In the genomic region with DNA sequence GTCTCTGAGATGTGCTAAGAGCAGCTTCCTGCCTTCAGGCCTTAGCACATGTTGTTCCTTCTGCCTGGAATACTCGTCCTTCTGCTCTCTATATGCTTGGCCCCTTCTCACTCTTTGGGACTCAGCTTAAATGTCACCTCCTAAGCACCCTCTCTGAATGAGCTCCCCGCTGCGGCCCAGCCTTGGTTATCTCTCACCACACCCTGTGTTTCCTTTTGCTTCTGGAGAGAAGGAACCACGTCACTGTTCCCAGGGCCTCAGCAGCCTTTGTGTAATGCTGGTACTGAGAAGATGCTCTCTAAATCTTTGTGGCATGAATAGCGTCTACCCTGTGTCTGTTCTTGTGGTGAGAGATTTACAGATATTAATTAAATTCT, we compare ENCODE assay signal across 17 cellular contexts. TPM values are rescaled to one million over a fixed set of nuclear protein-coding genes. Genes with fewer than 3 reads are reported as not detected.
DNase-seq lines count a peak whose midpoint lies in the region; ATAC-seq and TF ChIP-seq lines count a peak whose summit lies in the region.
"Had no signal": no experiment of that assay in that cellular context is flagged by ENCODE, and none has a peak within 500 bp of the region (broad histone marks: within the 10 kb centered on the region; RNA-seq: fewer than 3 reads in every experiment).

No MANE protein-coding gene starts in this region.

- DNase-seq in activated T-cell treated with anti-CD3 and anti-CD28 coated beads, Interleukin-2, amount 50 U/mL, for 24 hours, result no peak
- DNase-seq in activated T-cell treated with anti-CD3 and anti-CD28 coated beads, Interleukin-2, amount 50 U/mL, for 1 hour, result no peak
- DNase-seq in activated CD8-positive, alpha-beta T cell treated with anti-CD3 and anti-CD28 coated beads for 36 hours, result no peak
- DNase-seq in islet precursor cell (peak; percentile 38), SIG-M5 (lab: John Stamatoyannopoulos, UW) (no peak)
- no peak for DNase-seq in stimulated activated naive B cell treated with anti-CD40 and anti-IgM and Interleukin-4, amounts not matched to agents 10 μg/mL and 1 μg/mL and 100 μg/mL, for 72 hours
- DNase-seq: activated CD8-positive, alpha-beta memory T cell treated with anti-CD3 and anti-CD28 coated beads, Interleukin-2, amount 50 U/mL, for 48 hours; DMS 273 treated with DMSO at 0.1 percent for 48 hours; NCI-H146; NCI-H69; tibial artery had no signal

- CTCF ChIA-PET in activated CD8-positive, alpha-beta T cell treated with anti-CD3 and anti-CD28 coated beads for 36 hours (lab: Charles Lee), result no interaction called here

- peaks cover 39% of the 10 kb centered on the region for H3K4me1 Mint-ChIP-seq in activated T-cell treated with anti-CD3 and anti-CD28 coated beads, Interleukin-2, amount 50 U/mL, for 24 hours (ENCODE audit: low read depth)
- peaks cover 36% of the 10 kb centered on the region for H3K4me1 Mint-ChIP-seq in activated CD8-positive, alpha-beta T cell treated with anti-CD3 and anti-CD28 coated beads for 36 hours (ENCODE audit: low read depth)
- H3K4me1 Mint-ChIP-seq in stimulated activated naive B cell treated with anti-CD40 and anti-IgM and Interleukin-4, amounts not matched to agents 10 μg/mL and 1 μg/mL and 100 μg/mL, for 72 hours, result peaks cover 22 to 49% of the 10 kb centered on the region in 2 donors
- peaks cover 37% of the 10 kb centered on the region for H3K4me1 Mint-ChIP-seq in stimulated activated memory B cell treated with anti-CD40 and anti-IgM and Interleukin-4, amounts not matched to agents 10 μg/mL and 1 μg/mL and 100 μg/mL, for 72 hours

- peaks cover 24% of the 10 kb centered on the region for H3K36me3 Mint-ChIP-seq in activated T-cell treated with anti-CD3 and anti-CD28 coated beads, Interleukin-2, amount 50 U/mL, for 24 hours (ENCODE audit: low read depth)
- H3K36me3 Mint-ChIP-seq in activated CD8-positive, alpha-beta T cell treated with anti-CD3 and anti-CD28 coated beads for 36 hours (ENCODE audit: low read depth), result peaks cover 13% of the 10 kb centered on the region
- peaks cover 11 to 14% of the 10 kb centered on the region in 2 donors for H3K36me3 Mint-ChIP-seq in stimulated activated naive B cell treated with anti-CD40 and anti-IgM and Interleukin-4, amounts not matched to agents 10 μg/mL and 1 μg/mL and 100 μg/mL, for 72 hours
- H3K36me3 Mint-ChIP-seq in stimulated activated memory B cell treated with anti-CD40 and anti-IgM and Interleukin-4, amounts not matched to agents 10 μg/mL and 1 μg/mL and 100 μg/mL, for 72 hours, result peaks cover 9% of the 10 kb centered on the region
- H3K36me3 Mint-ChIP-seq: IgD-negative memory B cell had no signal

- peak overlapping the region in 4 of 5 donors; percentile 4 to 36 (median 14) for H3K4me3 ChIP-seq in subcutaneous abdominal adipose tissue (ENCODE audit: low read depth in 1 of 5, low read length in 5 of 5)
- H3K4me3 ChIP-seq: lung, ovary, tibial artery had no signal

- peaks cover 9 to 82% (median 75%) of the 10 kb centered on the region in 5 donors for H3K4me1 ChIP-seq in subcutaneous abdominal adipose tissue (ENCODE audit: control insufficient read depth in 5 of 5, insufficient read depth in 5 of 5, low read length in 5 of 5)

- POLR2A ChIA-PET in activated CD8-positive, alpha-beta T cell treated with anti-CD3 and anti-CD28 coated beads for 36 hours (lab: Charles Lee), result no interaction called here

- H3K36me3 ChIP-seq in subcutaneous abdominal adipose tissue (ENCODE audit: control insufficient read depth in 5 of 5, insufficient read depth in 5 of 5, low read length in 5 of 5), result peaks cover 0 to 28% (median 12%) of the 10 kb centered on the region in 5 donors
- H3K36me3 ChIP-seq: ovary had no signal

- no peak for ATAC-seq in activated CD8-positive, alpha-beta T cell treated with anti-CD3 and anti-CD28 coated beads for 36 hours
- no peak for ATAC-seq in stimulated activated naive B cell treated with anti-CD40 and anti-IgM and Interleukin-4, amounts not matched to agents 10 μg/mL and 1 μg/mL and 100 μg/mL, for 72 hours (replicated peaks)
- no peak for ATAC-seq in stimulated activated memory B cell treated with anti-CD40 and anti-IgM and Interleukin-4, amounts not matched to agents 10 μg/mL and 1 μg/mL and 100 μg/mL, for 72 hours

- no peaks in the 10 kb centered on the region for H3K27me3 ChIP-seq in subcutaneous abdominal adipose tissue (ENCODE audit: control insufficient read depth in 5 of 5, insufficient read depth in 4 of 5, low read length in 5 of 5)
- H3K27me3 ChIP-seq: ovary, tibial artery had no signal

- H3K27me3 Mint-ChIP-seq in activated T-cell treated with anti-CD3 and anti-CD28 coated beads, Interleukin-2, amount 50 U/mL, for 24 hours, result no peaks in the 10 kb centered on the region
- no peaks in the 10 kb centered on the region for H3K27me3 Mint-ChIP-seq in activated CD8-positive, alpha-beta T cell treated with anti-CD3 and anti-CD28 coated beads for 36 hours
- no peaks in the 10 kb centered on the region for H3K27me3 Mint-ChIP-seq in stimulated activated naive B cell treated with anti-CD40 and anti-IgM and Interleukin-4, amounts not matched to agents 10 μg/mL and 1 μg/mL and 100 μg/mL, for 72 hours
- H3K27me3 Mint-ChIP-seq in stimulated activated memory B cell treated with anti-CD40 and anti-IgM and Interleukin-4, amounts not matched to agents 10 μg/mL and 1 μg/mL and 100 μg/mL, for 72 hours, result no peaks in the 10 kb centered on the region
- H3K27me3 Mint-ChIP-seq: IgD-negative memory B cell had no signal

- H3K9me3 Mint-ChIP-seq in activated T-cell treated with anti-CD3 and anti-CD28 coated beads, Interleukin-2, amount 50 U/mL, for 24 hours, result no peaks in the 10 kb centered on the region
- H3K9me3 Mint-ChIP-seq in activated CD8-positive, alpha-beta T cell treated with anti-CD3 and anti-CD28 coated beads for 36 hours, result no peaks in the 10 kb centered on the region
- H3K9me3 Mint-ChIP-seq in stimulated activated naive B cell treated with anti-CD40 and anti-IgM and Interleukin-4, amounts not matched to agents 10 μg/mL and 1 μg/mL and 100 μg/mL, for 72 hours, result no peaks in the 10 kb centered on the region
- no peaks in the 10 kb centered on the region for H3K9me3 Mint-ChIP-seq in stimulated activated memory B cell treated with anti-CD40 and anti-IgM and Interleukin-4, amounts not matched to agents 10 μg/mL and 1 μg/mL and 100 μg/mL, for 72 hours
- H3K9me3 Mint-ChIP-seq: IgD-negative memory B cell had no signal

- H3K9ac ChIP-seq in subcutaneous abdominal adipose tissue (ENCODE audit: low read length in 5 of 5), result peak overlapping the region in 1 of 5 donors; percentile 37

- peak overlapping the region; percentile 53 for H3K27ac Mint-ChIP-seq in activated T-cell treated with anti-CD3 and anti-CD28 coated beads, Interleukin-2, amount 50 U/mL, for 24 hours
- H3K27ac Mint-ChIP-seq in activated CD8-positive, alpha-beta T cell treated with anti-CD3 and anti-CD28 coated beads for 36 hours, result no peak overlapping the region
- no peak overlapping the region for H3K27ac Mint-ChIP-seq in stimulated activated naive B cell treated with anti-CD40 and anti-IgM and Interleukin-4, amounts not matched to agents 10 μg/mL and 1 μg/mL and 100 μg/mL, for 72 hours
- no peak overlapping the region for H3K27ac Mint-ChIP-seq in stimulated activated memory B cell treated with anti-CD40 and anti-IgM and Interleukin-4, amounts not matched to agents 10 μg/mL and 1 μg/mL and 100 μg/mL, for 72 hours

- intact Hi-C loops in activated CD8-positive, alpha-beta T cell treated with anti-CD3 and anti-CD28 coated beads for 36 hours (cut with micrococcal nuclease), result no loop called here

- H3K9me3 ChIP-seq in subcutaneous abdominal adipose tissue (ENCODE audit: control insufficient read depth in 5 of 5, low read length in 5 of 5), result no peaks in the 10 kb centered on the region
- H3K9me3 ChIP-seq: ovary, tibial artery had no signal

- no peak for TF ChIP-seq CTCF in activated CD8-positive, alpha-beta T cell treated with anti-CD3 and anti-CD28 coated beads for 36 hours (IDR thresholded peaks at IDR 0.05)

- H3K4me3 Mint-ChIP-seq in activated T-cell treated with anti-CD3 and anti-CD28 coated beads, Interleukin-2, amount 50 U/mL, for 24 hours, result peak overlapping the region; percentile 11
- peak overlapping the region; percentile 20 for H3K4me3 Mint-ChIP-seq in activated CD8-positive, alpha-beta T cell treated with anti-CD3 and anti-CD28 coated beads for 36 hours
- no peak overlapping the region for H3K4me3 Mint-ChIP-seq in stimulated activated naive B cell treated with anti-CD40 and anti-IgM and Interleukin-4, amounts not matched to agents 10 μg/mL and 1 μg/mL and 100 μg/mL, for 72 hours
- H3K4me3 Mint-ChIP-seq in stimulated activated memory B cell treated with anti-CD40 and anti-IgM and Interleukin-4, amounts not matched to agents 10 μg/mL and 1 μg/mL and 100 μg/mL, for 72 hours, result no peak overlapping the region

- peak overlapping the region; percentile 77 for H3K27ac ChIP-seq in subcutaneous abdominal adipose tissue (ENCODE audit: low read depth, low read length)
- H3K27ac ChIP-seq: ovary, RWPE1, tibial artery had no signal

RNA-seq across cellular contexts. Expression of gene FAH, which starts 2.2 kb away (rescaled TPM):
- 10 to 100 TPM; 58.9 to 61.0 TPM for total RNA-seq in activated CD8-positive, alpha-beta T cell treated with anti-CD3 and anti-CD28 coated beads for 36 hours

Comparison
In these comparisons a context has a peak if more than half of its experiments do, and no peak if none do; other contexts are left out.
1. H3K4me3 Mint-ChIP-seq: peak in activated T-cell treated with anti-CD3 and anti-CD28 coated beads, Interleukin-2, amount 50 U/mL, for 24 hours (single experiment) and activated CD8-positive, alpha-beta T cell treated with anti-CD3 and anti-CD28 coated beads for 36 hours (single experiment); none in stimulated activated naive B cell treated with anti-CD40 and anti-IgM and Interleukin-4, amounts not matched to agents 10 μg/mL and 1 μg/mL and 100 μg/mL, for 72 hours (0 of 2) and stimulated activated memory B cell treated with anti-CD40 and anti-IgM and Interleukin-4, amounts not matched to agents 10 μg/mL and 1 μg/mL and 100 μg/mL, for 72 hours (single experiment).